ENCODE assay signal across 1 cellular context in genomic region chr19:37217855-37218591, GRCh38.
TF ChIP-seq lines count a peak whose summit lies in the region.

Gene ZNF383, plus strand, starts transcription at chr19:37218214. Its CDS starts 12,240 bp downstream, at chr19:37230454.

TF ChIP-seq in K562, 482 proteins besides CTCF, POLR2A, EP300 and RAD21 (continued from another document and continues in another):
- TF ChIP-seq KAT8 (IDR thresholded peaks at IDR 0.05; ENCODE audit: low read depth) (no peak), PHF20 (IDR thresholded peaks at IDR 0.05; ENCODE audit: partially characterized antibody) (peak; percentile 91), ZNF24 (IDR thresholded peaks at IDR 0.05) (no peak), HSF4 (CRISPR knock-in tag; IDR thresholded peaks at IDR 0.05; ENCODE audit: borderline replicate concordance) (no peak), RBM22 (IDR thresholded peaks at IDR 0.05; ENCODE audit: low read depth, low read length, poor library complexity, severe bottlenecking) (no peak), CREB1 (IDR thresholded peaks at IDR 0.05) (peak; percentile 51), CREB1 (CRISPR knock-in tag; IDR thresholded peaks at IDR 0.05) (peak; percentile 39; the same call in 1 of the 2 replicates), CHD4 (IDR thresholded peaks at IDR 0.05; ENCODE audit: insufficient read depth, insufficient replicate concordance, low read depth, low read length, poor library complexity, severe bottlenecking) (no peak), RHOXF2B (CRISPR knock-in tag; conservative IDR thresholded peaks at IDR 0.05) (no peak), POLR2AphosphoS2 (IDR thresholded peaks at IDR 0.05; ENCODE audit: low read length) (no peak), HDGF (IDR thresholded peaks at IDR 0.05) (peak; percentile 95; the same call in 1 of the 2 replicates), ZNF408 (CRISPR knock-in tag; IDR thresholded peaks at IDR 0.05; ENCODE audit: low read depth) (no peak), ZBTB1 (CRISPR knock-in tag; IDR thresholded peaks at IDR 0.05; ENCODE audit: borderline replicate concordance, low read depth) (no peak), TCF7L2 (IDR thresholded peaks at IDR 0.05; ENCODE audit: low read depth, low read length) (no peak), ZNF695 (CRISPR knock-in tag; IDR thresholded peaks at IDR 0.05) (no peak), SNRNP70 (optimal IDR thresholded peaks at IDR 0.05; ENCODE audit: low read depth, low read length) (no peak), SRF (CRISPR knock-in tag; IDR thresholded peaks at IDR 0.05) (no peak), CBFA2T3 (IDR thresholded peaks at IDR 0.05) (no peak), THAP12 (CRISPR knock-in tag; IDR thresholded peaks at IDR 0.05) (peak; percentile 40; the same call in 1 of the 2 replicates), ZBTB9 (CRISPR knock-in tag; IDR thresholded peaks at IDR 0.05) (no peak), ZBTB40 (IDR thresholded peaks at IDR 0.05) (peak; percentile 78), ZBTB40 (CRISPR knock-in tag; IDR thresholded peaks at IDR 0.05) (no peak), KDM5B (IDR thresholded peaks at IDR 0.05; ENCODE audit: insufficient replicate concordance, low read depth, low read length) (peak; percentile 78), KLF13 (tag; IDR thresholded peaks at IDR 0.05; ENCODE audit: borderline replicate concordance, low read depth) (peak; percentile 51; the same call in 1 of the 2 replicates), CBX3 (IDR thresholded peaks at IDR 0.05; ENCODE audit: borderline replicate concordance in 1 of 2, low read length in 2 of 2) (no peak), MEIS2 (IDR thresholded peaks at IDR 0.05; ENCODE audit: partially characterized antibody) (no peak), THRB (CRISPR knock-in tag; conservative IDR thresholded peaks at IDR 0.05) (peak; percentile 77; the same call in 1 of the 2 replicates), ZFP36 (IDR thresholded peaks at IDR 0.05; ENCODE audit: low read depth, low read length, partially characterized antibody) (no peak), PPARD (CRISPR knock-in tag; IDR thresholded peaks at IDR 0.05) (no peak), ZBED1 (IDR thresholded peaks at IDR 0.05) (no peak), ZC3H4 (CRISPR knock-in tag; IDR thresholded peaks at IDR 0.05; ENCODE audit: borderline replicate concordance) (no peak), ZNF395 (CRISPR knock-in tag; IDR thresholded peaks at IDR 0.05) (peak; percentile 47; the same call in 1 of the 2 replicates), TEAD1 (CRISPR knock-in tag; IDR thresholded peaks at IDR 0.05) (no peak), NKRF (IDR thresholded peaks at IDR 0.05; ENCODE audit: borderline replicate concordance) (peak; percentile 82), HMGN3 (IDR thresholded peaks at IDR 0.05; ENCODE audit: borderline replicate concordance, extremely low read depth, insufficient read length, low read depth, low read length) (no peak), MCM2 (IDR thresholded peaks at IDR 0.05; ENCODE audit: low read depth) (no peak), ZFX (CRISPR knock-in tag; IDR thresholded peaks at IDR 0.05) (peak; percentile 79), ZNF583 (CRISPR knock-in tag; IDR thresholded peaks at IDR 0.05) (no peak), CCNT2 (IDR thresholded peaks at IDR 0.05; ENCODE audit: borderline replicate concordance, extremely low read depth, insufficient read length, low read depth, low read length) (no peak), THAP7 (CRISPR knock-in tag; IDR thresholded peaks at IDR 0.05) (no peak), SMC3 (conservative IDR thresholded peaks at IDR 0.05; ENCODE audit: insufficient read depth, low read depth, low read length) (no peak), GTF2F1 (IDR thresholded peaks at IDR 0.05; ENCODE audit: low read depth, low read length) (no peak), ZHX1 (conservative IDR thresholded peaks at IDR 0.05; ENCODE audit: low read length) (no peak), ZNF57 (CRISPR knock-in tag; IDR thresholded peaks at IDR 0.05) (no peak)
